In genomic region chr7:7996568-7996967, GRCh38 we compare ENCODE assay signal across 10 cellular contexts. TPM values are rescaled to one million over a fixed set of nuclear protein-coding genes. Genes with fewer than 3 reads are reported as not detected.
DNase-seq lines count a peak whose midpoint lies in the region; ATAC-seq and TF ChIP-seq lines count a peak whose summit lies in the region.
"Had no signal": no experiment of that assay in that cellular context is flagged by ENCODE, and none has a peak within 500 bp of the region (broad histone marks: within the 10 kb centered on the region; RNA-seq: fewer than 3 reads in every experiment).

No MANE protein-coding gene starts in this region.

- H3K27ac ChIP-seq in prostate gland, result peak overlapping the region in 1 of 2 donors; percentile 12
- H3K27ac ChIP-seq: adrenal gland had no signal

- intact Hi-C loops in prostate gland (cut with DNase I), result no loop called here

- no peak overlapping the region for H3K4me3 ChIP-seq in prostate gland
- H3K4me3 ChIP-seq: adrenal gland had no signal

- no peaks in the 10 kb centered on the region for H3K27me3 ChIP-seq in prostate gland (replicated peaks; ENCODE audit: insufficient read depth)
- H3K27me3 ChIP-seq: adrenal gland had no signal

- no peaks in the 10 kb centered on the region for H3K36me3 ChIP-seq in prostate gland
- H3K36me3 ChIP-seq: adrenal gland had no signal

- no peak for TF ChIP-seq CTCF in prostate gland (IDR thresholded peaks at IDR 0.05)

- TF ChIP-seq POLR2A in prostate gland (IDR thresholded peaks at IDR 0.05), result no peak

- DNase-seq in SIG-M5 treated with dmso at 0.1 percent for 504 hours (lab: John Stamatoyannopoulos, UW; ENCODE audit: unreplicated experiment), result peak; percentile 65
- DNase-seq in SIG-M5 (lab: John Stamatoyannopoulos, UW), result no peak
- peak; percentile 71 for DNase-seq in HT-29 (ENCODE audit: low spot score)
- peak; percentile 92 for DNase-seq in cerebellar cortex (ENCODE audit: low spot score)
- peak; percentile 13 for DNase-seq in prostate gland (ENCODE audit: low spot score)
- no peak for DNase-seq in NCI-H82 (lab: John Stamatoyannopoulos, UW)
- DNase-seq: adrenal gland, T-helper 1 cell had no signal

- H3K4me1 ChIP-seq in prostate gland (replicated peaks), result no peaks in the 10 kb centered on the region
- H3K4me1 ChIP-seq: adrenal gland had no signal

- H3K9me3 ChIP-seq in prostate gland, result no peaks in the 10 kb centered on the region

- ATAC-seq in GM19463 (IDR thresholded peaks at IDR 0.05; ENCODE audit: unreplicated experiment) (no peak), GM21367 (IDR thresholded peaks at IDR 0.05; ENCODE audit: unreplicated experiment) (no peak)

RNA-seq across cellular contexts. Expression of gene GLCCI1, which starts 28.0 kb away (rescaled TPM):
- total RNA-seq in HT-29 (2014; rRNA removed; shearing (Covaris generic)), result 3.8 and 4.0 TPM in 2 replicates
- total RNA-seq in prostate gland, result 1 to 10 TPM; 9.1 to 9.2 TPM

Comparison
In these comparisons a context has a peak if more than half of its experiments do, and no peak if none do; other contexts are left out.
1. DNase-seq: peak in SIG-M5 treated with dmso at 0.1 percent for 504 hours (single experiment), HT-29 (single experiment), cerebellar cortex (single experiment) and prostate gland (single experiment); none in SIG-M5 (single experiment) and NCI-H82 (single experiment).